Comparison of ENCODE assay signal across 21 cellular contexts in the genomic region with DNA sequence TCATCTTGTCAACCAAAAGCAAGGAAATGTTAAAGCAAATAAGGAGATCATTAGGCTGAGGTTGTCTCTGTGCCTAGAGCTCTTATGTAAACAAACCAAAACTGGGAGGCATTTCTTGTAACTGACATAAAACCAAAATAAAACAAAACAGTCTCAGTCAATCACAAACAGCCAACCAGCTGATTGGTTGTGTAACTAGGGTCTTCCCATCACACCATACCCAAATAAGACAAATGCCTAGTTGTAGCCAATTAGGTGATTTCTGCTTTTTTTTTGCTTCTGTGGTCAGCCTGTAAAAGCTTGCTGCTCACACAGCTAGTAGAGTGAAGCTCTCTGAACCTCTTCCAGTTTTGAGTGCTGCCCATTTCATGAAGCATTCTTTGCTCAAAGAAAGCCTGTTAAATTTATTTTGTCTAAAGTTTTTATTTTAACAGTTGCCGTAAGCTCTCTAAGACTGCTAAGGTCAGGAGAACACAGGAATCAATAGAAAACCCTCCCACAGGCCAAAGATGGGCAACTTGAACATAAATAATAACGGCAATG. TPM values are rescaled to one million over a fixed set of nuclear protein-coding genes. Genes with fewer than 3 reads are reported as not detected.
DNase-seq lines count a peak whose midpoint lies in the region; ATAC-seq, FAIRE-seq and TF ChIP-seq lines count a peak whose summit lies in the region.
"Had no signal": no experiment of that assay in that cellular context is flagged by ENCODE, and none has a peak within 500 bp of the region (broad histone marks: within the 10 kb centered on the region; RNA-seq: fewer than 3 reads in every experiment).

No MANE protein-coding gene starts in this region.

- H3K4me2 ChIP-seq in mammary epithelial cell (ENCODE audit: insufficient read depth, low read depth, low read length) = no peak overlapping the region
- peak overlapping the region; percentile 52; the same call in 1 of the 2 replicates for H3K4me2 ChIP-seq in MM.1S (ENCODE audit: low read depth, low read length)
- H3K4me2 ChIP-seq in K562 (ENCODE audit: insufficient read depth, low read length) = no peak overlapping the region
- H3K4me2 ChIP-seq: KMS-11 had no signal

- H3K27ac Mint-ChIP-seq in MCF 10A (ENCODE audit: low read depth, unreplicated experiment) = no peak overlapping the region
- H3K27ac Mint-ChIP-seq in effector memory CD8-positive, alpha-beta T cell = no peak overlapping the region
- H3K27ac Mint-ChIP-seq: T-helper 17 cell had no signal

- in situ Hi-C loops in mammary epithelial cell (cut with MboI; ENCODE audit: low sequenced_read_pairs in 2 of 2) (loop anchor here (10.0 to 25.0 kb wide), 2 partner anchors 205 to 208 kb away; no protein-coding TSS in a partner anchor), K562 (cut with MboI) (no loop called here)

- no peak for TF ChIP-seq RAD21 in K562 (CRISPR knock-in tag; conservative IDR thresholded peaks at IDR 0.05 in 1 of 2, IDR thresholded peaks at IDR 0.05 in 1 of 2)

- POLR2A ChIA-PET in MCF 10A (lab: Yijun Ruan, JAX) = interaction anchor here (1.1 kb wide), 1 partner anchor 9 kb away, joined by 3 read pairs; the partner anchor contains the start of gene FITM2
- POLR2A ChIA-PET in K562 (lab: Yijun Ruan, JAX) = interaction anchor here (0.6 to 1.5 kb wide), 5 partner anchors 9 to 88 kb away, joined by 3 to 4 read pairs (median 4); partner anchors contain the start of gene FITM2

- H3K9me3 ChIP-seq in mammary epithelial cell (replicated peaks; ENCODE audit: insufficient read depth, low read length) = no peaks in the 10 kb centered on the region
- H3K9me3 ChIP-seq in MM.1S (replicated peaks; ENCODE audit: insufficient read depth, low read length) = no peaks in the 10 kb centered on the region
- no peaks in the 10 kb centered on the region for H3K9me3 ChIP-seq in K562 (replicated peaks; ENCODE audit: control insufficient read depth, insufficient read depth, low read depth, low read length)

- H3K27me3 ChIP-seq in mammary epithelial cell (ENCODE audit: insufficient read depth, low read length) (no peaks in the 10 kb centered on the region), MM.1S (replicated peaks; ENCODE audit: insufficient read depth, low read length) (no peaks in the 10 kb centered on the region), K562 (ENCODE audit: control insufficient read depth in 2 of 2, insufficient read depth in 2 of 2, low read length in 2 of 2) (peaks cover 4 to 11% of the 10 kb centered on the region in 2 experiments), dorsolateral prefrontal cortex (peaks cover 0 to 5% (median 0%) of the 10 kb centered on the region in 45 donors)
- H3K27me3 ChIP-seq: SJCRH30 had no signal

- H3K9me2 ChIP-seq in MM.1S (replicated peaks; ENCODE audit: insufficient read depth, low read length) = no peaks in the 10 kb centered on the region

- H3K27me3 Mint-ChIP-seq in MCF 10A (ENCODE audit: insufficient read depth, unreplicated experiment) = no peaks in the 10 kb centered on the region
- H3K27me3 Mint-ChIP-seq in effector memory CD8-positive, alpha-beta T cell = peaks cover 15 to 27% of the 10 kb centered on the region in 2 donors

- H3K36me3 ChIP-seq in mammary epithelial cell (ENCODE audit: insufficient read depth, low read length) = no peaks in the 10 kb centered on the region
- no peaks in the 10 kb centered on the region for H3K36me3 ChIP-seq in MM.1S (replicated peaks; ENCODE audit: insufficient read depth, low read length)
- H3K36me3 ChIP-seq in K562 (ENCODE audit: control insufficient read depth, insufficient read depth, low read length) = no peaks in the 10 kb centered on the region
- H3K36me3 ChIP-seq: SJCRH30 had no signal

- dilution Hi-C loops in mammary epithelial cell (cut with HindIII; ENCODE audit: low sequenced_read_pairs) = loop anchor here (5.0 kb wide), 5 partner anchors 73 to 297 kb away; partner anchors contain the start of gene GDAP1L1

- no peaks in the 10 kb centered on the region for H3K9me3 Mint-ChIP-seq in MCF 10A (ENCODE audit: unreplicated experiment)
- H3K9me3 Mint-ChIP-seq in effector memory CD8-positive, alpha-beta T cell = no peaks in the 10 kb centered on the region

- no peaks in the 10 kb centered on the region for H3K36me3 Mint-ChIP-seq in MCF 10A (ENCODE audit: insufficient read depth, unreplicated experiment)
- no peaks in the 10 kb centered on the region for H3K36me3 Mint-ChIP-seq in effector memory CD8-positive, alpha-beta T cell (ENCODE audit: insufficient read depth)

- DNase-seq in MCF 10A (ENCODE audit: unreplicated experiment) (peak; percentile 18), mammary epithelial cell (no peak), MM.1S (peak; percentile 39), K562 (ENCODE audit: extremely low read depth in 1 of 4, low spot score in 3 of 4) (no peak), NCI-H2171 treated with DMSO at 0.1 percent for 48 hours (lab: John Stamatoyannopoulos, UW) (no peak), dorsolateral prefrontal cortex (no peak), RCC 7860 (ENCODE audit: low spot score) (no peak)
- no peak for DNase-seq in effector memory CD8-positive, alpha-beta T cell
- DNase-seq: C1 segment of cervical spinal cord, DND-41, GF-D8, NCI-H1048, NCI-H1436 treated with DMSO at 0.1 percent for 48 hours, NCI-H2081 treated with DMSO at 0.1 percent for 48 hours, NCI-H510A treated with DMSO at 0.1 percent for 48 hours, RPMI8226, SJCRH30, T-helper 17 cell had no signal

- FAIRE-seq in K562 (lab: Jason Lieb, UNC) (no peak), RCC 7860 (lab: Jason Lieb, UNC) (no peak)
- FAIRE-seq: H54 had no signal

- H3K27ac ChIP-seq in mammary epithelial cell (ENCODE audit: insufficient read depth, low read depth, low read length) (no peak overlapping the region), MM.1S (ENCODE audit: low read length) (peak overlapping the region; percentile 66; the same call in 1 of the 2 replicates), K562 (ENCODE audit: extremely low read depth, low read depth, low read length) (no peak overlapping the region), dorsolateral prefrontal cortex (no peak overlapping the region)
- H3K27ac ChIP-seq: KMS-11, SJCRH30 had no signal

- no peaks in the 10 kb centered on the region for H3K4me1 Mint-ChIP-seq in MCF 10A (ENCODE audit: insufficient read depth, unreplicated experiment)
- no peaks in the 10 kb centered on the region for H3K4me1 Mint-ChIP-seq in effector memory CD8-positive, alpha-beta T cell (ENCODE audit: low read depth in 2 of 2)
- H3K4me1 Mint-ChIP-seq: T-helper 17 cell had no signal

- H3K9ac ChIP-seq in mammary epithelial cell (ENCODE audit: insufficient read depth, low read length) (no peak overlapping the region), MM.1S (ENCODE audit: low read length) (peak overlapping the region; percentile 29; the same call in 1 of the 2 replicates), K562 (ENCODE audit: insufficient read depth in 1 of 2, low read depth in 2 of 2, low read length in 2 of 2) (no peak overlapping the region)
- H3K9ac ChIP-seq: KMS-11 had no signal

- WGBS in mammary epithelial cell (ENCODE audit: low coverage, missing lambda C conversion rate) = 88% methylated on average over 2 of the region's 2 CpGs
- 34% methylated on average over 2 of the region's 2 CpGs for WGBS in K562 (ENCODE audit: insufficient coverage, low coverage, missing lambda C conversion rate)

- no peak overlapping the region for H3K4me3 Mint-ChIP-seq in MCF 10A (ENCODE audit: unreplicated experiment)
- H3K4me3 Mint-ChIP-seq in effector memory CD8-positive, alpha-beta T cell = no peak overlapping the region
- H3K4me3 Mint-ChIP-seq: T-helper 17 cell had no signal

- ATAC-seq in K562 = no peak
- ATAC-seq in effector memory CD8-positive, alpha-beta T cell (replicated peaks) = no peak
- ATAC-seq: T-helper 17 cell had no signal

- H3K9me1 ChIP-seq in K562 (ENCODE audit: control insufficient read depth, insufficient read depth, low read length) = no peaks in the 10 kb centered on the region

- no peak for TF ChIP-seq POLR2A in K562 (conservative IDR thresholded peaks at IDR 0.05)

- intact Hi-C loops in MCF 10A (cut with micrococcal nuclease) = no loop called here
- intact Hi-C loops in mammary epithelial cell (cut with micrococcal nuclease) = no loop called here
- intact Hi-C loops in K562 (cut with micrococcal nuclease) = no loop called here
- intact Hi-C loops in dorsolateral prefrontal cortex (cut with DNase I) = no loop called here

- CTCF ChIA-PET in MCF 10A (lab: Yijun Ruan, JAX) = interaction anchor here (0.6 to 16.6 kb wide), 6 partner anchors 9 to 279 kb away, joined by 3 to 536 read pairs (median 6); partner anchors contain the start of gene FITM2
- CTCF ChIA-PET in mammary epithelial cell (lab: Charles Lee; ENCODE audit: low non-redundant PET) = no interaction called here
- CTCF ChIA-PET in K562 (lab: Yijun Ruan, JAX; ENCODE audit: low intra/inter-chr PET ratio) = no interaction called here

- H3K4me3 ChIP-seq in mammary epithelial cell (replicated peaks in 1 of 3; ENCODE audit: insufficient read depth in 1 of 3, low read depth in 2 of 3, low read length in 3 of 3) (no peak overlapping the region), MM.1S (ENCODE audit: low read length) (no peak overlapping the region; the same call in 1 of the 2 replicates), K562 (no peak overlapping the region), dorsolateral prefrontal cortex (no peak overlapping the region)
- H3K4me3 ChIP-seq: SJCRH30 had no signal

- TF ChIP-seq EP300 in K562 (IDR thresholded peaks at IDR 0.05; ENCODE audit: low read length) = no peak

- H4K20me1 ChIP-seq in mammary epithelial cell (ENCODE audit: insufficient read depth, low read length) = no peaks in the 10 kb centered on the region
- H4K20me1 ChIP-seq in MM.1S (ENCODE audit: insufficient read depth, low read length) = no peaks in the 10 kb centered on the region
- H4K20me1 ChIP-seq in K562 (replicated peaks; ENCODE audit: control insufficient read depth, insufficient read depth, low read length) = no peaks in the 10 kb centered on the region

- H2AFZ ChIP-seq in mammary epithelial cell (ENCODE audit: low read depth, low read length) = no peak overlapping the region
- H2AFZ ChIP-seq in MM.1S (ENCODE audit: low read length) = no peak overlapping the region
- no peak overlapping the region for H2AFZ ChIP-seq in K562 (ENCODE audit: low read depth, low read length)

- TF ChIP-seq CTCF in MCF 10A (IDR thresholded peaks at IDR 0.05; ENCODE audit: unreplicated experiment) = no peak
- no peak for TF ChIP-seq CTCF in mammary epithelial cell (conservative IDR thresholded peaks at IDR 0.05 in 1 of 2, IDR thresholded peaks at IDR 0.05 in 1 of 2; ENCODE audit: extremely low read depth in 1 of 2, insufficient read depth in 1 of 2, low read depth in 1 of 2, low read length in 2 of 2)
- no peak for TF ChIP-seq CTCF in MM.1S (IDR thresholded peaks at IDR 0.05; ENCODE audit: low read length)
- no peak for TF ChIP-seq CTCF in K562 (IDR thresholded peaks at IDR 0.05 in 2 of 3, conservative IDR thresholded peaks at IDR 0.05 in 1 of 3; ENCODE audit: insufficient read depth in 2 of 3, low read depth in 1 of 3, low read length in 3 of 3)
- no peak for TF ChIP-seq CTCF in dorsolateral prefrontal cortex (IDR thresholded peaks at IDR 0.05 in 54 of 56, conservative IDR thresholded peaks at IDR 0.05 in 2 of 56; ENCODE audit: low read depth in 1 of 56, partially characterized antibody in 56 of 56)

- H3K4me1 ChIP-seq in mammary epithelial cell (ENCODE audit: insufficient read depth, low read length) = peaks cover 7% of the 10 kb centered on the region
- no peaks in the 10 kb centered on the region; the same call in 1 of the 2 replicates for H3K4me1 ChIP-seq in MM.1S (ENCODE audit: low read length)
- H3K4me1 ChIP-seq in K562 (replicated peaks in 1 of 2; ENCODE audit: control insufficient read depth in 2 of 2, insufficient read depth in 2 of 2, low read length in 2 of 2) = no peaks in the 10 kb centered on the region

- BruUV-seq in MCF 10A (replicated peaks; lab: Mats Ljungman, UMichigan) (no TSS peak), mammary epithelial cell (replicated peaks; lab: Mats Ljungman, UMichigan) (no TSS peak), K562 (replicated peaks; lab: Mats Ljungman, UMichigan) (no TSS peak)

- H3F3A ChIP-seq in MM.1S (ENCODE audit: insufficient read depth, low read length) = 0 out of 2 replicates have a peak, but pooled peaks cover 4% of the 10 kb centered on the region

- no peaks in the 10 kb centered on the region for H3K79me2 ChIP-seq in mammary epithelial cell (ENCODE audit: insufficient read depth, low read length)
- H3K79me2 ChIP-seq in MM.1S (ENCODE audit: low read length) = no peaks in the 10 kb centered on the region
- no peaks in the 10 kb centered on the region for H3K79me2 ChIP-seq in K562 (ENCODE audit: control insufficient read depth, insufficient read depth, low read length)

RNA-seq across cellular contexts. Expression of gene FITM2, which starts 8.9 kb away (rescaled TPM):
- total RNA-seq in MCF 10A (2022) (7.2 and 8.1 TPM in 2 replicates), mammary epithelial cell (10 to 100 TPM in 1 of 2 donors, 1 to 10 TPM in 1; 7.6 to 10.3 TPM), K562 (2014; rRNA removed) (1.5 and 2.0 TPM in 2 replicates), K562 (2014; rRNA removed; fragmentation: Illumina TruSeq; extraction: Trizol) (1.9 and 2.3 TPM in 2 replicates), K562 (2015; rRNA removed; fragmentation: Illumina TruSeq; extraction: Trizol) (1.8 TPM in 2 replicates), K562 (2021) (2.0 and 2.3 TPM in 2 replicates), dorsolateral prefrontal cortex (10 to 100 TPM; 10.8 to 20.4 (median 16.2) TPM)
- polyA plus RNA-seq in mammary epithelial cell (4.2 TPM), K562 (2011; rRNA removed) (1.0 and 1.4 TPM in 2 replicates), K562 (2014; fragmentation: Illumina TruSeq; extraction: Trizol) (2.5 and 2.8 TPM in 2 replicates), K562 (2014; fragmentation: Nextera tagmentation; extraction: Ambion mirVana) (under 1 TPM; 0.64 to 0.87 TPM), K562 (2014; rRNA removed) (2.0 and 2.2 TPM in 2 replicates)
- polyA minus RNA-seq in mammary epithelial cell = 5.8 TPM
- total RNA-seq in K562 (2011; cell fraction: chromatin; rRNA removed; ENCODE audit: low replicate concordance) = 5.4 and 8.6 TPM in 2 replicates
- total RNA-seq in K562 (2011; cell fraction: nucleolus; rRNA removed) = 5.3 and 5.4 TPM in 2 replicates
- total RNA-seq in K562 (2011; cell fraction: nucleoplasm; rRNA removed) = 6.5 and 12.6 TPM in 2 replicates
- 0.86 and 0.94 TPM in 2 replicates for polyA plus RNA-seq in K562 (2011; cell fraction: cytosol; rRNA removed)
- 1.6 and 2.3 TPM in 2 replicates for polyA plus RNA-seq in K562 (2011; cell fraction: nucleus; rRNA removed)
- 2.3 and 2.4 TPM in 2 replicates for polyA plus RNA-seq in K562 (2012)
- 1.6 and 1.9 TPM in 2 replicates for polyA minus RNA-seq in K562 (2011; rRNA and poly(A)+ RNA removed)
- polyA minus RNA-seq in K562 (2011; cell fraction: cytosol; rRNA and poly(A)+ RNA removed) = 0.73 and 1.1 TPM in 2 replicates
- 0.54 and 0.78 TPM in 2 replicates for polyA minus RNA-seq in K562 (2011; cell fraction: nucleus; rRNA and poly(A)+ RNA removed)

RNA-seq across cellular contexts. Expression of gene R3HDML, which starts 16.9 kb away (rescaled TPM):
- not detected in 2 replicates for total RNA-seq in MCF 10A (2022)
- not detected for total RNA-seq in mammary epithelial cell
- polyA plus RNA-seq in mammary epithelial cell = not detected
- not detected for polyA minus RNA-seq in mammary epithelial cell
- total RNA-seq in K562 (2011; cell fraction: chromatin; rRNA removed; ENCODE audit: low replicate concordance) = not detected in 2 replicates
- total RNA-seq in K562 (2011; cell fraction: nucleolus; rRNA removed) = not detected in 2 replicates
- not detected in 2 replicates for total RNA-seq in K562 (2011; cell fraction: nucleoplasm; rRNA removed)
- not detected in 2 replicates for total RNA-seq in K562 (2014; rRNA removed)
- total RNA-seq in K562 (2014; rRNA removed; fragmentation: Illumina TruSeq; extraction: Trizol) = not detected in 2 replicates
- not detected in 2 replicates for total RNA-seq in K562 (2015; rRNA removed; fragmentation: Illumina TruSeq; extraction: Trizol)
- not detected in 2 replicates for total RNA-seq in K562 (2021)
- not detected in 2 replicates for polyA plus RNA-seq in K562 (2011; rRNA removed)
- not detected in 2 replicates for polyA plus RNA-seq in K562 (2011; cell fraction: cytosol; rRNA removed)
- not detected in 2 replicates for polyA plus RNA-seq in K562 (2011; cell fraction: nucleus; rRNA removed)
- polyA plus RNA-seq in K562 (2012) = not detected in 2 replicates
- polyA plus RNA-seq in K562 (2014; fragmentation: Illumina TruSeq; extraction: Trizol) = not detected in 2 replicates
- polyA plus RNA-seq in K562 (2014; fragmentation: Nextera tagmentation; extraction: Ambion mirVana) = not detected
- polyA plus RNA-seq in K562 (2014; rRNA removed) = not detected in 2 replicates
- polyA minus RNA-seq in K562 (2011; rRNA and poly(A)+ RNA removed) = not detected in 2 replicates
- not detected in 2 replicates for polyA minus RNA-seq in K562 (2011; cell fraction: cytosol; rRNA and poly(A)+ RNA removed)
- polyA minus RNA-seq in K562 (2011; cell fraction: nucleus; rRNA and poly(A)+ RNA removed) = not detected in 2 replicates
- total RNA-seq in dorsolateral prefrontal cortex = not detected
- total RNA-seq: A673, SJCRH30, T-helper 17 cell had no signal

RNA-seq across cellular contexts. Expression of gene HNF4A, which starts 35.5 kb away (rescaled TPM):
- total RNA-seq in MCF 10A (2022) (0.22 TPM in 1 of 2 replicates, not detected in the other), mammary epithelial cell (not detected), K562 (2014; rRNA removed) (not detected in 2 replicates), K562 (2014; rRNA removed; fragmentation: Illumina TruSeq; extraction: Trizol) (not detected in 2 replicates), K562 (2015; rRNA removed; fragmentation: Illumina TruSeq; extraction: Trizol) (not detected in 2 replicates), K562 (2021) (0.11 and 0.16 TPM in 2 replicates), dorsolateral prefrontal cortex (1 to 10 TPM in 28 of 120 experiments, under 1 TPM in 91, not detected in 1; 0.14 to 2.0 (median 0.71) TPM)
- polyA plus RNA-seq in mammary epithelial cell (0.06 TPM), K562 (2011; rRNA removed) (not detected in 2 replicates), K562 (2014; fragmentation: Illumina TruSeq; extraction: Trizol) (0.03 TPM in 1 of 2 replicates, not detected in the other), K562 (2014; fragmentation: Nextera tagmentation; extraction: Ambion mirVana) (under 1 TPM in 1 of 2 experiments, not detected in 1; 0.06 TPM), K562 (2014; rRNA removed) (0.27 TPM in 1 of 2 replicates, not detected in the other)
- polyA minus RNA-seq in mammary epithelial cell = not detected
- 0.09 TPM in 1 of 2 replicates, not detected in the other for total RNA-seq in K562 (2011; cell fraction: chromatin; rRNA removed; ENCODE audit: low replicate concordance)
- total RNA-seq in K562 (2011; cell fraction: nucleolus; rRNA removed) = under 0.01 TPM in 1 of 2 replicates, not detected in the other
- total RNA-seq in K562 (2011; cell fraction: nucleoplasm; rRNA removed) = not detected in 2 replicates
- not detected in 2 replicates for polyA plus RNA-seq in K562 (2011; cell fraction: cytosol; rRNA removed)
- polyA plus RNA-seq in K562 (2011; cell fraction: nucleus; rRNA removed) = not detected in 2 replicates
- 0.03 and 2.3 TPM in 2 replicates for polyA plus RNA-seq in K562 (2012)
- polyA minus RNA-seq in K562 (2011; rRNA and poly(A)+ RNA removed) = not detected in 2 replicates
- 0.46 TPM in 1 of 2 replicates, not detected in the other for polyA minus RNA-seq in K562 (2011; cell fraction: cytosol; rRNA and poly(A)+ RNA removed)
- polyA minus RNA-seq in K562 (2011; cell fraction: nucleus; rRNA and poly(A)+ RNA removed) = not detected in 2 replicates
- total RNA-seq: A673, SJCRH30, T-helper 17 cell had no signal

Comparison
In these comparisons a context has a peak if more than half of its experiments do, and no peak if none do; other contexts are left out.
1. DNase-seq: peak in MCF 10A (single experiment) and MM.1S (single experiment); none in mammary epithelial cell (single experiment), K562 (0 of 4), NCI-H2171 treated with DMSO at 0.1 percent for 48 hours (single experiment), dorsolateral prefrontal cortex (0 of 10), RCC 7860 (single experiment) and effector memory CD8-positive, alpha-beta T cell (0 of 3).